28 cellular contexts compared by ENCODE assay signal in genomic region chr5:5350101-5350500, GRCh38.
DNase-seq lines count a peak whose midpoint lies in the region; ATAC-seq and TF ChIP-seq lines count a peak whose summit lies in the region.
"Had no signal": no experiment of that assay in that cellular context is flagged by ENCODE, and none has a peak within 500 bp of the region (broad histone marks: within the 10 kb centered on the region; RNA-seq: fewer than 3 reads in every experiment).

No MANE protein-coding gene starts in this region.

- DNase-seq in MCF 10A (ENCODE audit: unreplicated experiment) (peak; percentile 36), breast epithelium (ENCODE audit: low spot score in 2 of 2) (no peak), SW480 (ENCODE audit: low spot score) (peak; percentile 29), hepatocyte (ENCODE audit: low spot score) (peak; percentile 66), SKM-1 treated with dmso at 0.1 percent for 144 hours (lab: John Stamatoyannopoulos, UW; ENCODE audit: unreplicated experiment) (no peak), OCI-M2 (lab: John Stamatoyannopoulos, UW; ENCODE audit: unreplicated experiment) (no peak)
- no peak for DNase-seq in stimulated activated CD4-positive, alpha-beta T cell treated with anti-CD3 and anti-CD28 coated beads, Interleukin-2, amount 100 ng/mL, for 48 hours
- DNase-seq: activated CD4-positive, alpha-beta T cell treated with anti-CD3 and anti-CD28 coated beads for 1 hour; activated T-cell treated with anti-CD3 and anti-CD28 coated beads, Interleukin-2, amount 50 U/mL, for 1 hour; adrenal gland; BE2C; caudate nucleus; DMS79 treated with DMSO at 0.1 percent for 48 hours; foreskin fibroblast; GOT3; mucosa of descending colon; NCI-H1694 treated with DMSO at 0.1 percent for 48 hours; NCI-H2171 treated with DMSO at 0.1 percent for 48 hours; NCI-H524 treated with DMSO at 0.1 percent for 48 hours; psoas muscle; Right ventricle myocardium superior; stimulated activated CD4-positive, alpha-beta T cell treated with anti-CD3 and anti-CD28 coated beads, Interleukin-4, amount 100 ng/mL, for 24 hours; stimulated activated naive CD8-positive, alpha-beta T cell treated with anti-CD3 and anti-CD28 coated beads, Interleukin-15, Interleukin-2, amounts not matched to agents 100 U/mL and 50 U/mL, for 24 hours; T-cell; tibial artery had no signal

- H3K36me3 ChIP-seq in breast epithelium (no peaks in the 10 kb centered on the region), hepatocyte (replicated peaks; ENCODE audit: insufficient read depth, low read depth) (no peaks in the 10 kb centered on the region)
- H3K36me3 ChIP-seq: adrenal gland, BE2C, tibial artery had no signal

- no peaks in the 10 kb centered on the region for H3K9me3 ChIP-seq in breast epithelium
- no peaks in the 10 kb centered on the region for H3K9me3 ChIP-seq in hepatocyte (ENCODE audit: low read depth)
- H3K9me3 ChIP-seq: adrenal gland, BE2C, mucosa of descending colon, psoas muscle, tibial artery had no signal

- BruUV-seq in MCF 10A (replicated peaks; lab: Mats Ljungman, UMichigan) = no TSS peak

- peaks cover 10% of the 10 kb centered on the region for H3K4me1 Mint-ChIP-seq in MCF 10A (ENCODE audit: insufficient read depth, unreplicated experiment)
- H3K4me1 Mint-ChIP-seq: neural crest cell had no signal

- no peaks in the 10 kb centered on the region for H3K9me3 Mint-ChIP-seq in MCF 10A (ENCODE audit: unreplicated experiment)
- H3K9me3 Mint-ChIP-seq: neural crest cell, T-cell had no signal

- CTCF ChIA-PET in MCF 10A (lab: Yijun Ruan, JAX) = interaction anchor here (0.8 kb wide), 1 partner anchor 10 kb away, joined by 3 read pairs; no protein-coding TSS in a partner anchor

- peak overlapping the region; percentile 53 for H3K4me2 ChIP-seq in hepatocyte
- H3K4me2 ChIP-seq: smooth muscle cell had no signal

- H3K4me3 Mint-ChIP-seq in MCF 10A (ENCODE audit: unreplicated experiment) = no peak overlapping the region
- H3K4me3 Mint-ChIP-seq: neural crest cell, T-cell had no signal

- H3K4me1 ChIP-seq in breast epithelium (no peaks in the 10 kb centered on the region), hepatocyte (ENCODE audit: insufficient read depth) (peaks cover 21% of the 10 kb centered on the region)
- H3K4me1 ChIP-seq: adrenal gland, BE2C, tibial artery had no signal

- 22% methylated on average over 9 of the region's 9 CpGs for WGBS in hepatocyte (ENCODE audit: low lambda C conversion rate, missing lambda C conversion rate)

- H4K20me1 ChIP-seq in hepatocyte (ENCODE audit: insufficient read depth, poor library complexity, severe bottlenecking) = no peaks in the 10 kb centered on the region

- H3K36me3 Mint-ChIP-seq in MCF 10A (ENCODE audit: insufficient read depth, unreplicated experiment) = no peaks in the 10 kb centered on the region
- H3K36me3 Mint-ChIP-seq: T-cell had no signal

- TF ChIP-seq CTCF in MCF 10A (IDR thresholded peaks at IDR 0.05; ENCODE audit: unreplicated experiment) (no peak), breast epithelium (IDR thresholded peaks at IDR 0.05) (no peak), hepatocyte (IDR thresholded peaks at IDR 0.05; ENCODE audit: poor library complexity) (no peak)

- no peak for TF ChIP-seq POLR2A in breast epithelium (IDR thresholded peaks at IDR 0.05)

- H2AFZ ChIP-seq in hepatocyte = no peak overlapping the region

- H3K79me2 ChIP-seq in hepatocyte = no peaks in the 10 kb centered on the region

- H3K27me3 ChIP-seq in breast epithelium (no peaks in the 10 kb centered on the region), hepatocyte (no peaks in the 10 kb centered on the region)
- H3K27me3 ChIP-seq: adrenal gland, BE2C, tibial artery had no signal

- POLR2A ChIA-PET in MCF 10A (lab: Yijun Ruan, JAX) = no interaction called here

- no peaks in the 10 kb centered on the region for H3K27me3 Mint-ChIP-seq in MCF 10A (ENCODE audit: insufficient read depth, unreplicated experiment)

- intact Hi-C loops in MCF 10A (cut with micrococcal nuclease) (no loop called here), breast epithelium (cut with DNase I; ENCODE audit: low total_unique reads) (no loop called here)

- H3K27ac Mint-ChIP-seq in MCF 10A (ENCODE audit: low read depth, unreplicated experiment) = no peak overlapping the region
- H3K27ac Mint-ChIP-seq: T-cell had no signal

- H3K27ac ChIP-seq in breast epithelium (no peak overlapping the region), hepatocyte (peak overlapping the region; percentile 45)
- H3K27ac ChIP-seq: adrenal gland, psoas muscle, tibial artery had no signal

- H3K9me2 ChIP-seq in hepatocyte (replicated peaks; ENCODE audit: insufficient read depth) = no peaks in the 10 kb centered on the region

- no peak for ATAC-seq in HG03139 (IDR thresholded peaks at IDR 0.05; ENCODE audit: unreplicated experiment)
- ATAC-seq: mucosa of descending colon; psoas muscle; stimulated activated naive CD8-positive, alpha-beta T cell treated with anti-CD3 and anti-CD28 coated beads, Interleukin-15, Interleukin-2, amounts not matched to agents 100 U/mL and 50 U/mL, for 24 hours; T-cell had no signal

- H3K4me3 ChIP-seq in breast epithelium = no peak overlapping the region
- H3K4me3 ChIP-seq in hepatocyte = no peak overlapping the region
- H3K4me3 ChIP-seq: adrenal gland, mucosa of descending colon, psoas muscle, smooth muscle cell, tibial artery had no signal

Comparison
In these comparisons a context has a peak if more than half of its experiments do, and no peak if none do; other contexts are left out.
1. DNase-seq: peak in MCF 10A (single experiment), SW480 (single experiment) and hepatocyte (single experiment); none in breast epithelium (0 of 2), stimulated activated CD4-positive, alpha-beta T cell treated with anti-CD3 and anti-CD28 coated beads, Interleukin-2, amount 100 ng/mL, for 48 hours (0 of 2), SKM-1 treated with dmso at 0.1 percent for 144 hours (single experiment) and OCI-M2 (single experiment).